Comparison of ENCODE assay signal across 13 cellular contexts in genomic region chr9:115650768-115651167, GRCh38.
A peak's percentile ranks its signal among the peaks of the same experiment; 100 is the strongest.
DNase-seq lines count a peak whose midpoint lies in the region; ATAC-seq, FAIRE-seq and TF ChIP-seq lines count a peak whose summit lies in the region.
"Had no signal": no experiment of that assay in that cellular context is flagged by ENCODE, and none has a peak within 500 bp of the region (broad histone marks: within the 10 kb centered on the region; RNA-seq: fewer than 3 reads in every experiment).

No MANE protein-coding gene starts in this region.

- in situ Hi-C loops in GM23248 (cut with MboI) (no loop called here), astrocyte of the spinal cord (cut with HindIII; ENCODE audit: low sequenced_read_pairs) (no loop called here)

- H3K27me3 ChIP-seq in GM23248 (replicated peaks; ENCODE audit: insufficient read depth) (no peaks in the 10 kb centered on the region), tibial artery (no peaks in the 10 kb centered on the region)

- peak overlapping the region; percentile 63 for H3K4me2 ChIP-seq in GM23248 (ENCODE audit: unreplicated experiment)

- H3K4me1 ChIP-seq in GM23248 (ENCODE audit: insufficient read depth) (peaks cover 38% of the 10 kb centered on the region), kidney (ENCODE audit: control insufficient read depth in 1 of 2, insufficient read depth in 1 of 2, low read depth in 1 of 2, low read length in 2 of 2) (no peaks in the 10 kb centered on the region), tibial artery (peaks cover 0 to 33% (median 8%) of the 10 kb centered on the region in 4 donors)

- TF ChIP-seq CTCF in astrocyte of the spinal cord (IDR thresholded peaks at IDR 0.05; ENCODE audit: low read depth, low read length), result no peak
- TF ChIP-seq CTCF in kidney (IDR thresholded peaks at IDR 0.05; ENCODE audit: borderline replicate concordance, extremely low read depth, insufficient read depth), result no peak
- TF ChIP-seq CTCF in tibial artery (IDR thresholded peaks at IDR 0.05), result no peak

- DNase-seq in GM23248 (peak; percentile 89), astrocyte of the spinal cord (ENCODE audit: low read depth, low spot score) (peak; percentile 90), kidney (no peak), tibial artery (no peak), NCI-H1105 treated with DMSO at 0.1 percent for 48 hours (lab: John Stamatoyannopoulos, UW) (no peak), NCI-H82 (lab: John Stamatoyannopoulos, UW) (no peak), globus pallidus (ENCODE audit: low spot score) (no peak)
- DNase-seq: activated CD4-positive, alpha-beta memory T cell treated with anti-CD3 and anti-CD28 coated beads for 36 hours; activated naive CD4-positive, alpha-beta T cell treated with anti-CD3 and anti-CD28 coated beads for 36 hours; DMS 273 treated with DMSO at 0.1 percent for 48 hours; Karpas-422; NCI-H2171 had no signal

- no peak for FAIRE-seq in kidney (lab: Jason Lieb, UNC)

- H3K9me3 ChIP-seq in GM23248 (ENCODE audit: low read depth) (no peaks in the 10 kb centered on the region), kidney (ENCODE audit: control insufficient read depth in 1 of 2, low read length in 2 of 2) (no peaks in the 10 kb centered on the region), tibial artery (no peaks in the 10 kb centered on the region)

- no peak overlapping the region for H2AFZ ChIP-seq in GM23248

- no peak overlapping the region for H3K4me3 ChIP-seq in GM23248
- no peak overlapping the region for H3K4me3 ChIP-seq in astrocyte of the spinal cord (ENCODE audit: low read depth, low read length)
- H3K4me3 ChIP-seq in kidney (ENCODE audit: low read length in 2 of 2), result no peak overlapping the region
- no peak overlapping the region for H3K4me3 ChIP-seq in tibial artery

- H3K9ac ChIP-seq in GM23248 (peak overlapping the region; percentile 72), kidney (ENCODE audit: low read length in 2 of 2) (no peak overlapping the region)

- H3K36me3 ChIP-seq in GM23248 (ENCODE audit: low read depth) (no peaks in the 10 kb centered on the region), kidney (ENCODE audit: control insufficient read depth in 1 of 2, insufficient read depth in 2 of 2, low read length in 2 of 2) (no peaks in the 10 kb centered on the region), tibial artery (no peaks in the 10 kb centered on the region)

- no peaks in the 10 kb centered on the region for H4K20me1 ChIP-seq in GM23248 (ENCODE audit: insufficient read depth)

- intact Hi-C loops in kidney (cut with DNase I), result no loop called here
- intact Hi-C loops in tibial artery (cut with DNase I; ENCODE audit: low total_unique reads), result loop anchor here (5.0 kb wide), 1 partner anchor 507 kb away; no protein-coding TSS in a partner anchor

- H3K79me2 ChIP-seq in GM23248 (ENCODE audit: insufficient read depth), result no peaks in the 10 kb centered on the region

- no peak for ATAC-seq in GM21529 (IDR thresholded peaks at IDR 0.05; ENCODE audit: unreplicated experiment)

- H3K9me2 ChIP-seq in GM23248 (ENCODE audit: insufficient read depth), result no peaks in the 10 kb centered on the region; the same call in 1 of the 2 replicates

- peaks cover 47% of the 10 kb centered on the region for H3F3A ChIP-seq in GM23248 (ENCODE audit: insufficient read depth)

- H3K27ac ChIP-seq in GM23248 (peak overlapping the region; percentile 96), kidney (ENCODE audit: low read depth in 2 of 2, low read length in 2 of 2) (peak overlapping the region; percentile 10 to 63), tibial artery (peak overlapping the region; percentile 68 to 81)

Comparison
In these comparisons a context has a peak if more than half of its experiments do, and no peak if none do; other contexts are left out.
1. DNase-seq: peak in GM23248 (single experiment) and astrocyte of the spinal cord (single experiment); none in kidney (single experiment), tibial artery (0 of 2), NCI-H1105 treated with DMSO at 0.1 percent for 48 hours (single experiment), NCI-H82 (single experiment) and globus pallidus (single experiment).
2. H3K27ac ChIP-seq: peak in every context shown above with its lines; median percentile 96 in GM23248; 74 in tibial artery; 36 in kidney.